ENCODE assay signal across 1 cellular context in the genomic region with DNA sequence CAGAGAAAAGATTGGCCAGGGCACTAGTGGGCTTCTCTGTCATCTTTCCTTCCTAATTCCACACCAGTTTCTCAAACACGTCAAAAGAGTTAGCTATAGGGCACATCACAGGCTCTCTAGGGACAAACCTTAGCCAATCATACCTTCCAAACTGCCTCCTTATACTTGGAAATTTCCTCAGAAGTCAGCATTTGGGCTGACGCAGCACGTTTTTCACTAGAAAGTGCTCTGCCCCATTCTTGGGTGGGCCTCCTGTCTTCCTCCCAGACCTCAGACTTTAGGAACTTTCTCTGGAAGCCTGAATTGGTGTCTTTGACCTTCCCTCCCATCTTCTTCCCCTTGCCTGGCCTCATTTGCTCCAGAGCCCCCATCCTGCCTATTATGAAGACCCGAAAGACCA.
TF ChIP-seq lines count a peak whose summit lies in the region.

No MANE protein-coding gene starts in this region.

TF ChIP-seq in GM12891, 5 proteins besides CTCF, POLR2A, EP300 and RAD21:
- no peak for TF ChIP-seq POU2F2 (IDR thresholded peaks at IDR 0.05; ENCODE audit: low read depth, low read length)
- TF ChIP-seq SPI1 (IDR thresholded peaks at IDR 0.05; ENCODE audit: low read depth, low read length) = no peak
- TF ChIP-seq POLR2AphosphoS5 (IDR thresholded peaks at IDR 0.05; ENCODE audit: low read depth, low read length) = no peak
- TF ChIP-seq PAX5 (IDR thresholded peaks at IDR 0.05; ENCODE audit: insufficient read depth, low read length, severe bottlenecking) = no peak
- TF ChIP-seq TAF1 (IDR thresholded peaks at IDR 0.05; ENCODE audit: low read depth, low read length) = no peak
